9 cellular contexts compared by ENCODE assay signal in genomic region chr13:75489502-75490263, GRCh38. TPM values are rescaled to one million over a fixed set of nuclear protein-coding genes. Genes with fewer than 3 reads are reported as not detected.
DNase-seq lines count a peak whose midpoint lies in the region; ATAC-seq and TF ChIP-seq lines count a peak whose summit lies in the region.
"Had no signal": no experiment of that assay in that cellular context is flagged by ENCODE, and none has a peak within 500 bp of the region (broad histone marks: within the 10 kb centered on the region; RNA-seq: fewer than 3 reads in every experiment).

No MANE protein-coding gene starts in this region.

- TF ChIP-seq POLR2A in sigmoid colon (IDR thresholded peaks at IDR 0.05), result no peak

- H3K27ac ChIP-seq in sigmoid colon, result no peak overlapping the region

- H3K27ac Mint-ChIP-seq in CD14-positive monocyte, result peak overlapping the region; percentile 9 to 83 (median 24)
- H3K27ac Mint-ChIP-seq: dendritic cell treated with granulocyte-macrophage colony-stimulating factor and Interleukin-4, amounts not matched to agents 40 ng/mL and 50 ng/mL, for 4 days had no signal

- intact Hi-C loops in CD14-positive monocyte (cut with micrococcal nuclease), result no loop called here
- intact Hi-C loops in sciatic nerve (cut with DNase I), result no loop called here
- intact Hi-C loops in sigmoid colon (cut with DNase I), result no loop called here

- no peak for TF ChIP-seq EP300 in sigmoid colon (IDR thresholded peaks at IDR 0.05)

- no peak for TF ChIP-seq CTCF in CD14-positive monocyte (IDR thresholded peaks at IDR 0.05)
- no peak for TF ChIP-seq CTCF in sigmoid colon (IDR thresholded peaks at IDR 0.05)

- peak overlapping the region; percentile 4 to 77 for H3K4me3 Mint-ChIP-seq in CD14-positive monocyte
- H3K4me3 Mint-ChIP-seq: dendritic cell treated with granulocyte-macrophage colony-stimulating factor and Interleukin-4, amounts not matched to agents 40 ng/mL and 50 ng/mL, for 4 days had no signal

- H3K4me1 Mint-ChIP-seq in CD14-positive monocyte, result peaks cover 32% of the 10 kb centered on the region

- H3K9me3 ChIP-seq in sigmoid colon, result no peaks in the 10 kb centered on the region

- DNase-seq in CD14-positive monocyte (ENCODE audit: low spot score) (no peak), amniotic epithelial cell (ENCODE audit: low read depth) (peak; percentile 93), sciatic nerve (ENCODE audit: low spot score) (no peak), sigmoid colon (no peak), hepatic stellate cell (ENCODE audit: low spot score) (no peak), D341Med (ENCODE audit: low spot score) (no peak)

- peaks cover 0 to 10% (median 4%) of the 10 kb centered on the region in 7 donors for H3K9me3 Mint-ChIP-seq in CD14-positive monocyte
- H3K9me3 Mint-ChIP-seq: dendritic cell treated with granulocyte-macrophage colony-stimulating factor and Interleukin-4, amounts not matched to agents 40 ng/mL and 50 ng/mL, for 4 days had no signal

- H3K4me1 ChIP-seq in sigmoid colon, result no peaks in the 10 kb centered on the region

- peaks cover 5 to 15% (median 6%) of the 10 kb centered on the region in 3 donors for H3K27me3 Mint-ChIP-seq in CD14-positive monocyte (ENCODE audit: low read depth in 3 of 3)

- no peaks in the 10 kb centered on the region for H3K36me3 ChIP-seq in sigmoid colon

- H3K27me3 ChIP-seq in sigmoid colon, result no peaks in the 10 kb centered on the region

- whole genome bisulfite sequencing in sigmoid colon, 2 donors, result 6 to 57% methylated on average over 10 of the region's 10 CpGs

- ATAC-seq in GM19351 (IDR thresholded peaks at IDR 0.05; ENCODE audit: unreplicated experiment) (peak; percentile 88), HG03139 (IDR thresholded peaks at IDR 0.05; ENCODE audit: unreplicated experiment) (peak; percentile 79), sciatic nerve (peak; percentile 32)

- H3K4me3 ChIP-seq in sigmoid colon, result no peak overlapping the region

- H3K36me3 Mint-ChIP-seq in CD14-positive monocyte, result no peaks in the 10 kb centered on the region

RNA-seq across cellular contexts. Expression of gene TBC1D4, which starts 7.7 kb away (rescaled TPM):
- polyA plus RNA-seq in CD14-positive monocyte, result 1 to 10 TPM; 2.0 to 2.5 TPM
- 19.6 TPM for total RNA-seq in sciatic nerve
- total RNA-seq in sigmoid colon, result 10 to 100 TPM in 2 of 4 donors, 1 to 10 TPM in 2; 7.2 to 15.0 (median 10.1) TPM
- polyA plus RNA-seq in sigmoid colon, result 1 to 10 TPM; 5.4 to 7.8 (median 5.5) TPM

RNA-seq across cellular contexts. Expression of gene COMMD6, which starts 48.0 kb away (rescaled TPM):
- 100 to 1,000 TPM; 330 to 401 TPM for polyA plus RNA-seq in CD14-positive monocyte
- total RNA-seq in sciatic nerve, result 149 TPM
- 100 to 1,000 TPM; 174 to 447 (median 191) TPM for total RNA-seq in sigmoid colon
- polyA plus RNA-seq in sigmoid colon, result 100 to 1,000 TPM; 138 to 203 (median 190) TPM

RNA-seq across cellular contexts. Expression of gene UCHL3, which starts 59.9 kb away (rescaled TPM):
- polyA plus RNA-seq in CD14-positive monocyte (10 to 100 TPM; 51.8 to 66.8 TPM), sigmoid colon (10 to 100 TPM; 51.7 to 64.0 (median 57.1) TPM)
- total RNA-seq in sciatic nerve (29.5 TPM), sigmoid colon (10 to 100 TPM; 25.0 to 41.5 (median 32.3) TPM)

Comparison
In these comparisons a context has a peak if more than half of its experiments do, and no peak if none do; other contexts are left out.
1. ATAC-seq: peak in every context shown above with its lines; median percentile 88 in GM19351; 79 in HG03139; 32 in sciatic nerve.